In genomic region chr12:22101749-22102243, GRCh38 we compare ENCODE assay signal across 8 cellular contexts. TPM values are rescaled to one million over a fixed set of nuclear protein-coding genes. Genes with fewer than 3 reads are reported as not detected.
DNase-seq lines count a peak whose midpoint lies in the region; ATAC-seq, FAIRE-seq and TF ChIP-seq lines count a peak whose summit lies in the region.

No MANE protein-coding gene starts in this region.

- FAIRE-seq in kidney (lab: Jason Lieb, UNC): no peak

- no peaks in the 10 kb centered on the region for H3K4me1 ChIP-seq in kidney (ENCODE audit: control insufficient read depth in 1 of 2, insufficient read depth in 1 of 2, low read depth in 1 of 2, low read length in 2 of 2)

- TF ChIP-seq CTCF in AG09319 (IDR thresholded peaks at IDR 0.05; ENCODE audit: low read depth, low read length): no peak
- no peak for TF ChIP-seq CTCF in kidney (IDR thresholded peaks at IDR 0.05; ENCODE audit: borderline replicate concordance, extremely low read depth, insufficient read depth)

- H3K4me3 ChIP-seq in kidney (ENCODE audit: low read length in 2 of 2): no peak overlapping the region

- no peak overlapping the region for H3K9ac ChIP-seq in kidney (ENCODE audit: low read length in 2 of 2)

- peak; percentile 29 for ATAC-seq in GM19397 (IDR thresholded peaks at IDR 0.05; ENCODE audit: unreplicated experiment)
- no peak for ATAC-seq in HG03457 (IDR thresholded peaks at IDR 0.05; ENCODE audit: unreplicated experiment)

- DNase-seq in AG09319 (ENCODE audit: extremely low read depth, low read depth): peak; percentile 59
- peak; percentile 88 for DNase-seq in MV-4-11 (lab: John Stamatoyannopoulos, UW)
- peak; percentile 95 for DNase-seq in foreskin melanocyte
- DNase-seq in stimulated activated CD4-positive, alpha-beta T cell treated with anti-CD3 and anti-CD28 coated beads, Interleukin-2, amount 100 ng/mL, for 24 hours: peak; percentile 28 to 34
- DNase-seq in kidney: no peak
- no peak for DNase-seq in NCI-H1417 (lab: John Stamatoyannopoulos, UW)

- H3K27ac ChIP-seq in kidney (ENCODE audit: low read depth in 2 of 2, low read length in 2 of 2): no peak overlapping the region

- intact Hi-C loops in kidney (cut with DNase I): loop anchor here (10.0 kb wide), 1 partner anchor 233 kb away; the partner anchor contains the start of gene ST8SIA1

- no peaks in the 10 kb centered on the region for H3K36me3 ChIP-seq in kidney (ENCODE audit: control insufficient read depth in 1 of 2, insufficient read depth in 2 of 2, low read length in 2 of 2)

- peaks cover 0 to 3% of the 10 kb centered on the region in 2 donors for H3K9me3 ChIP-seq in kidney (ENCODE audit: control insufficient read depth in 1 of 2, low read length in 2 of 2)

RNA-seq across cellular contexts. Expression of gene CMAS, which starts 55.8 kb away (rescaled TPM):
- total RNA-seq in kidney: 29.2 TPM
- 45.2 TPM for polyA plus RNA-seq in kidney (ENCODE audit: insufficient read depth, low read depth, low replicate concordance)

Comparison
In these comparisons a context has a peak if more than half of its experiments do, and no peak if none do; other contexts are left out.
1. DNase-seq: peak in AG09319 (single experiment), MV-4-11 (single experiment), foreskin melanocyte (single experiment) and stimulated activated CD4-positive, alpha-beta T cell treated with anti-CD3 and anti-CD28 coated beads, Interleukin-2, amount 100 ng/mL, for 24 hours (2 of 2); none in kidney (single experiment) and NCI-H1417 (0 of 3).